1 cellular context compared by ENCODE assay signal in the genomic region with DNA sequence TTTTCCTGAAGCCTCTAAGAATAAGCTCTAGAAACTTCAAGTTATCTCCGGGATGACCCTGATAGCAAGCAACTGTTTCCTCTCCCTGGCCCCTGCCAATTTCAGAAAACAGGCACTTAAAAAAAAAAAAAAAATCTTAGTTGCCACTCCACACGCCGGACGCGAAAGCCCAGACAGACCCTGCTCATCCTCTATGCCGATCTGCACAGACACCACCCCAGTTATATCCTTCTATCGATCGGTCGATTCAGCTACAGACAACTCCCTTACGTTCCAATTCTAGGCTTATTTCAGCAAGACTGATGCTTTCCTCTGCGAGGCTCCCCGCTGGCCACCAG.
TF ChIP-seq lines count a peak whose summit lies in the region.

No MANE protein-coding gene starts in this region.

TF ChIP-seq in HEK293, 187 proteins besides CTCF, POLR2A, EP300 and RAD21 (continued from another document):
- TF ChIP-seq, protein P1, sequence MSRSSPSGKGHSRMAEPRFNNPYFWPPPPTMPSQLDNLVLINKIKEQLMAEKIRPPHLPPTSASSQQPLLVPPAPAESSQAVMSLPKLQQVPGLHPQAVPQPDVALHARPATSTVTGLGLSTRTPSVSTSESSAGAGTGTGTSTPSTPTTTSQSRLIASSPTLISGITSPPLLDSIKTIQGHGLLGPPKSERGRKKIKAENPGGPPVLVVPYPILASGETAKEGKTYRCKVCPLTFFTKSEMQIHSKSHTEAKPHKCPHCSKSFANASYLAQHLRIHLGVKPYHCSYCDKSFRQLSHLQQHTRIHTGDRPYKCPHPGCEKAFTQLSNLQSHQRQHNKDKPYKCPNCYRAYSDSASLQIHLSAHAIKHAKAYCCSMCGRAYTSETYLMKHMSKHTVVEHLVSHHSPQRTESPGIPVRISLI (tag by site-specific recombination; IDR thresholded peaks at IDR 0.05) = peak; percentile 100
- TF ChIP-seq ZIC2 (tag by site-specific recombination; IDR thresholded peaks at IDR 0.05) (peak; percentile 69), ZNF423 (tag by site-specific recombination; IDR thresholded peaks at IDR 0.05) (no peak), ZNF223 (tag by site-specific recombination; IDR thresholded peaks at IDR 0.05) (no peak), ZNF10 (tag by site-specific recombination; IDR thresholded peaks at IDR 0.05) (no peak), ZNF202 (tag by site-specific recombination; IDR thresholded peaks at IDR 0.05; ENCODE audit: borderline replicate concordance) (no peak)
- TF ChIP-seq, protein P2, sequence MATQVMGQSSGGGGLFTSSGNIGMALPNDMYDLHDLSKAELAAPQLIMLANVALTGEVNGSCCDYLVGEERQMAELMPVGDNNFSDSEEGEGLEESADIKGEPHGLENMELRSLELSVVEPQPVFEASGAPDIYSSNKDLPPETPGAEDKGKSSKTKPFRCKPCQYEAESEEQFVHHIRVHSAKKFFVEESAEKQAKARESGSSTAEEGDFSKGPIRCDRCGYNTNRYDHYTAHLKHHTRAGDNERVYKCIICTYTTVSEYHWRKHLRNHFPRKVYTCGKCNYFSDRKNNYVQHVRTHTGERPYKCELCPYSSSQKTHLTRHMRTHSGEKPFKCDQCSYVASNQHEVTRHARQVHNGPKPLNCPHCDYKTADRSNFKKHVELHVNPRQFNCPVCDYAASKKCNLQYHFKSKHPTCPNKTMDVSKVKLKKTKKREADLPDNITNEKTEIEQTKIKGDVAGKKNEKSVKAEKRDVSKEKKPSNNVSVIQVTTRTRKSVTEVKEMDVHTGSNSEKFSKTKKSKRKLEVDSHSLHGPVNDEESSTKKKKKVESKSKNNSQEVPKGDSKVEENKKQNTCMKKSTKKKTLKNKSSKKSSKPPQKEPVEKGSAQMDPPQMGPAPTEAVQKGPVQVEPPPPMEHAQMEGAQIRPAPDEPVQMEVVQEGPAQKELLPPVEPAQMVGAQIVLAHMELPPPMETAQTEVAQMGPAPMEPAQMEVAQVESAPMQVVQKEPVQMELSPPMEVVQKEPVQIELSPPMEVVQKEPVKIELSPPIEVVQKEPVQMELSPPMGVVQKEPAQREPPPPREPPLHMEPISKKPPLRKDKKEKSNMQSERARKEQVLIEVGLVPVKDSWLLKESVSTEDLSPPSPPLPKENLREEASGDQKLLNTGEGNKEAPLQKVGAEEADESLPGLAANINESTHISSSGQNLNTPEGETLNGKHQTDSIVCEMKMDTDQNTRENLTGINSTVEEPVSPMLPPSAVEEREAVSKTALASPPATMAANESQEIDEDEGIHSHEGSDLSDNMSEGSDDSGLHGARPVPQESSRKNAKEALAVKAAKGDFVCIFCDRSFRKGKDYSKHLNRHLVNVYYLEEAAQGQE (tag by site-specific recombination; IDR thresholded peaks at IDR 0.05) = peak; percentile 16; the same call in 1 of the 2 replicates
- TF ChIP-seq, protein P3, sequence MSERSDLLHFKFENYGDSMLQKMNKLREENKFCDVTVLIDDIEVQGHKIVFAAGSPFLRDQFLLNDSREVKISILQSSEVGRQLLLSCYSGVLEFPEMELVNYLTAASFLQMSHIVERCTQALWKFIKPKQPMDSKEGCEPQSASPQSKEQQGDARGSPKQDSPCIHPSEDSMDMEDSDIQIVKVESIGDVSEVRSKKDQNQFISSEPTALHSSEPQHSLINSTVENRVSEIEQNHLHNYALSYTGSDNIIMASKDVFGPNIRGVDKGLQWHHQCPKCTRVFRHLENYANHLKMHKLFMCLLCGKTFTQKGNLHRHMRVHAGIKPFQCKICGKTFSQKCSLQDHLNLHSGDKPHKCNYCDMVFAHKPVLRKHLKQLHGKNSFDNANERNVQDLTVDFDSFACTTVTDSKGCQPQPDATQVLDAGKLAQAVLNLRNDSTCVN (tag by site-specific recombination; optimal IDR thresholded peaks at IDR 0.05) = no peak
